1 cellular context compared by ENCODE assay signal in the genomic region with DNA sequence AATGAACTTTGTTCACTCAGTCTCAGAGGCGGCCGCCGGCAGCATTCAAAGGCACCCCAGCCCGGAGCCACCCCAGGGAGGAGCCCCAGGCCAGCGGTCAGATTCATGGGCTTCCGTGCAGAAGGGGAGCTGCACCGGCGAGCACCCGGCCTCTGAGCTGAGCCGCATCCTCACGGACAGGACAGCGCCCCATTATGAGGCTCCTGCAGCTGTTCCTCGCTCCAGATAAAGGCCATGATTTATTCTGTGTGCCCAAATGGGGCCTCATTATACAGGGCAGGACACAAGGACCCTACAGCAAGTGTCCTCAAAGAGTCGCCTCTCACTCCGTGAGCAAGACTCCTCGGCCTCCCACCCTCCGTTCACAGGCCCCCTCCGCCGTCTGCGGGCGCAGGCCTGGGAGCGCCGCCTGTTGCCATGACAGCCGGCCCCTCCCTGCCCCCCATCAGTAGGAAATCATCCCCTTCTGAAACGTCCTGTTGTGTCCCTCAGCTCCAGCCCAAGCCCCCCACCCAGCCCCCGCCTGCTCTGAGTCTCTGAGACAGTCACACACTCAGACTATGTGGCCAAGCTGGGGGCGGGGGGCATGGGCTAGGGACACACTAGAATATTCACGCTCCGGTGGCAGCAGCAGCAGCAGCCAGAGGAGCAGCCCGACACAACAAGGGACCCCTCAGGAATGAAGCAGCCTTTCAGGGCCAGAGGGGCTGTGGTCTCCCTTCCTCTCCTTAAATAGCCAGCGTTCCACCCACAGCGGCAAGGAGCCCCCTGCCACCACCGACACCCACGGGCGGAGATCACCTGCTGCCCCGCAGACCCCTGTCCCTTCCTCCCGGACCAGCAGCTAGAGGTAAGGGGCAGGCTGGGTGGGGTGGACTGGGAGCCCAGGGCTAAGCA.
A peak's percentile ranks its signal among the peaks of the same experiment; 100 is the strongest.
TF ChIP-seq lines count a peak whose summit lies in the region.

A gene with protein sequence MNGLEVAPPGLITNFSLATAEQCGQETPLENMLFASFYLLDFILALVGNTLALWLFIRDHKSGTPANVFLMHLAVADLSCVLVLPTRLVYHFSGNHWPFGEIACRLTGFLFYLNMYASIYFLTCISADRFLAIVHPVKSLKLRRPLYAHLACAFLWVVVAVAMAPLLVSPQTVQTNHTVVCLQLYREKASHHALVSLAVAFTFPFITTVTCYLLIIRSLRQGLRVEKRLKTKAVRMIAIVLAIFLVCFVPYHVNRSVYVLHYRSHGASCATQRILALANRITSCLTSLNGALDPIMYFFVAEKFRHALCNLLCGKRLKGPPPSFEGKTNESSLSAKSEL (plus strand): TSS at position 759 of the 897 bp plus-strand sequence. CDS start 4,583 bp downstream, outside the sequence.

TF ChIP-seq in HepG2, 621 proteins besides CTCF, POLR2A, EP300 and RAD21 (continued from another document and continues in another):
- TF ChIP-seq, protein P1, sequence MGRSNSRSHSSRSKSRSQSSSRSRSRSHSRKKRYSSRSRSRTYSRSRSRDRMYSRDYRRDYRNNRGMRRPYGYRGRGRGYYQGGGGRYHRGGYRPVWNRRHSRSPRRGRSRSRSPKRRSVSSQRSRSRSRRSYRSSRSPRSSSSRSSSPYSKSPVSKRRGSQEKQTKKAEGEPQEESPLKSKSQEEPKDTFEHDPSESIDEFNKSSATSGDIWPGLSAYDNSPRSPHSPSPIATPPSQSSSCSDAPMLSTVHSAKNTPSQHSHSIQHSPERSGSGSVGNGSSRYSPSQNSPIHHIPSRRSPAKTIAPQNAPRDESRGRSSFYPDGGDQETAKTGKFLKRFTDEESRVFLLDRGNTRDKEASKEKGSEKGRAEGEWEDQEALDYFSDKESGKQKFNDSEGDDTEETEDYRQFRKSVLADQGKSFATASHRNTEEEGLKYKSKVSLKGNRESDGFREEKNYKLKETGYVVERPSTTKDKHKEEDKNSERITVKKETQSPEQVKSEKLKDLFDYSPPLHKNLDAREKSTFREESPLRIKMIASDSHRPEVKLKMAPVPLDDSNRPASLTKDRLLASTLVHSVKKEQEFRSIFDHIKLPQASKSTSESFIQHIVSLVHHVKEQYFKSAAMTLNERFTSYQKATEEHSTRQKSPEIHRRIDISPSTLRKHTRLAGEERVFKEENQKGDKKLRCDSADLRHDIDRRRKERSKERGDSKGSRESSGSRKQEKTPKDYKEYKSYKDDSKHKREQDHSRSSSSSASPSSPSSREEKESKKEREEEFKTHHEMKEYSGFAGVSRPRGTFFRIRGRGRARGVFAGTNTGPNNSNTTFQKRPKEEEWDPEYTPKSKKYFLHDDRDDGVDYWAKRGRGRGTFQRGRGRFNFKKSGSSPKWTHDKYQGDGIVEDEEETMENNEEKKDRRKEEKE (IDR thresholded peaks at IDR 0.05): no peak
- TF ChIP-seq ZNF44 (CRISPR knock-in tag; IDR thresholded peaks at IDR 0.05) (no peak), GATA4 (IDR thresholded peaks at IDR 0.05; ENCODE audit: borderline replicate concordance, low read depth) (no peak), CREB1 (IDR thresholded peaks at IDR 0.05) (no peak), CREB1 (CRISPR knock-in tag; IDR thresholded peaks at IDR 0.05) (no peak), MEIS1 (CRISPR knock-in tag; IDR thresholded peaks at IDR 0.05; ENCODE audit: borderline replicate concordance) (no peak), ZNF563 (CRISPR knock-in tag; IDR thresholded peaks at IDR 0.05) (no peak), REPIN1 (CRISPR knock-in tag; IDR thresholded peaks at IDR 0.05; ENCODE audit: borderline replicate concordance, low read depth) (no peak), MTA1 (CRISPR knock-in tag; IDR thresholded peaks at IDR 0.05; ENCODE audit: borderline replicate concordance) (no peak), SAFB2 (CRISPR knock-in tag; IDR thresholded peaks at IDR 0.05; ENCODE audit: borderline replicate concordance, low read depth) (no peak), ZNF615 (CRISPR knock-in tag; IDR thresholded peaks at IDR 0.05; ENCODE audit: borderline replicate concordance) (no peak), ZSCAN20 (CRISPR knock-in tag; IDR thresholded peaks at IDR 0.05; ENCODE audit: borderline replicate concordance) (no peak), BHLHE40 (IDR thresholded peaks at IDR 0.05; ENCODE audit: low read length) (no peak), ZNF230 (CRISPR knock-in tag; IDR thresholded peaks at IDR 0.05) (no peak), ZNF292 (CRISPR knock-in tag; IDR thresholded peaks at IDR 0.05; ENCODE audit: borderline replicate concordance, low read depth) (no peak), ZNF124 (CRISPR knock-in tag; IDR thresholded peaks at IDR 0.05) (no peak), GATAD1 (CRISPR knock-in tag; IDR thresholded peaks at IDR 0.05) (no peak), CEBPG (CRISPR knock-in tag; IDR thresholded peaks at IDR 0.05) (no peak), GABPB1 (CRISPR knock-in tag; IDR thresholded peaks at IDR 0.05) (peak; percentile 41; the same call in 1 of the 2 replicates), ZNF703 (CRISPR knock-in tag; IDR thresholded peaks at IDR 0.05; ENCODE audit: borderline replicate concordance) (no peak), DNMT3B (CRISPR knock-in tag; conservative IDR thresholded peaks at IDR 0.05) (no peak), NFIB (CRISPR knock-in tag; IDR thresholded peaks at IDR 0.05; ENCODE audit: borderline replicate concordance) (no peak), HOXA3 (CRISPR knock-in tag; IDR thresholded peaks at IDR 0.05) (no peak), KLF6 (CRISPR knock-in tag; IDR thresholded peaks at IDR 0.05) (no peak), NFKB2 (CRISPR knock-in tag; IDR thresholded peaks at IDR 0.05; ENCODE audit: borderline replicate concordance) (no peak), ZFP90 (CRISPR knock-in tag; IDR thresholded peaks at IDR 0.05; ENCODE audit: borderline replicate concordance) (no peak), SNRNP70 (IDR thresholded peaks at IDR 0.05; ENCODE audit: low read depth, low read length) (no peak), ZBTB1 (CRISPR knock-in tag; IDR thresholded peaks at IDR 0.05; ENCODE audit: borderline replicate concordance) (no peak), MEF2D (CRISPR knock-in tag; IDR thresholded peaks at IDR 0.05) (no peak), AHR (CRISPR knock-in tag; IDR thresholded peaks at IDR 0.05) (no peak), RFX1 (IDR thresholded peaks at IDR 0.05) (no peak)
- TF ChIP-seq, protein P2, sequence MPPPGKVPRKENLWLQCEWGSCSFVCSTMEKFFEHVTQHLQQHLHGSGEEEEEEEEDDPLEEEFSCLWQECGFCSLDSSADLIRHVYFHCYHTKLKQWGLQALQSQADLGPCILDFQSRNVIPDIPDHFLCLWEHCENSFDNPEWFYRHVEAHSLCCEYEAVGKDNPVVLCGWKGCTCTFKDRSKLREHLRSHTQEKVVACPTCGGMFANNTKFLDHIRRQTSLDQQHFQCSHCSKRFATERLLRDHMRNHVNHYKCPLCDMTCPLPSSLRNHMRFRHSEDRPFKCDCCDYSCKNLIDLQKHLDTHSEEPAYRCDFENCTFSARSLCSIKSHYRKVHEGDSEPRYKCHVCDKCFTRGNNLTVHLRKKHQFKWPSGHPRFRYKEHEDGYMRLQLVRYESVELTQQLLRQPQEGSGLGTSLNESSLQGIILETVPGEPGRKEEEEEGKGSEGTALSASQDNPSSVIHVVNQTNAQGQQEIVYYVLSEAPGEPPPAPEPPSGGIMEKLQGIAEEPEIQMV (CRISPR knock-in tag; IDR thresholded peaks at IDR 0.05; ENCODE audit: low read depth): no peak
- TF ChIP-seq, protein P3, sequence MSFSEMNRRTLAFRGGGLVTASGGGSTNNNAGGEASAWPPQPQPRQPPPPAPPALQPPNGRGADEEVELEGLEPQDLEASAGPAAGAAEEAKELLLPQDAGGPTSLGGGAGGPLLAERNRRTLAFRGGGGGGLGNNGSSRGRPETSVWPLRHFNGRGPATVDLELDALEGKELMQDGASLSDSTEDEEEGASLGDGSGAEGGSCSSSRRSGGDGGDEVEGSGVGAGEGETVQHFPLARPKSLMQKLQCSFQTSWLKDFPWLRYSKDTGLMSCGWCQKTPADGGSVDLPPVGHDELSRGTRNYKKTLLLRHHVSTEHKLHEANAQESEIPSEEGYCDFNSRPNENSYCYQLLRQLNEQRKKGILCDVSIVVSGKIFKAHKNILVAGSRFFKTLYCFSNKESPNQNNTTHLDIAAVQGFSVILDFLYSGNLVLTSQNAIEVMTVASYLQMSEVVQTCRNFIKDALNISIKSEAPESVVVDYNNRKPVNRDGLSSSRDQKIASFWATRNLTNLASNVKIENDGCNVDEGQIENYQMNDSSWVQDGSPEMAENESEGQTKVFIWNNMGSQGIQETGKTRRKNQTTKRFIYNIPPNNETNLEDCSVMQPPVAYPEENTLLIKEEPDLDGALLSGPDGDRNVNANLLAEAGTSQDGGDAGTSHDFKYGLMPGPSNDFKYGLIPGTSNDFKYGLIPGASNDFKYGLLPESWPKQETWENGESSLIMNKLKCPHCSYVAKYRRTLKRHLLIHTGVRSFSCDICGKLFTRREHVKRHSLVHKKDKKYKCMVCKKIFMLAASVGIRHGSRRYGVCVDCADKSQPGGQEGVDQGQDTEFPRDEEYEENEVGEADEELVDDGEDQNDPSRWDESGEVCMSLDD (CRISPR knock-in tag; IDR thresholded peaks at IDR 0.05; ENCODE audit: borderline replicate concordance): peak; percentile 48; the same call in 1 of the 2 replicates
- TF ChIP-seq, protein P4, sequence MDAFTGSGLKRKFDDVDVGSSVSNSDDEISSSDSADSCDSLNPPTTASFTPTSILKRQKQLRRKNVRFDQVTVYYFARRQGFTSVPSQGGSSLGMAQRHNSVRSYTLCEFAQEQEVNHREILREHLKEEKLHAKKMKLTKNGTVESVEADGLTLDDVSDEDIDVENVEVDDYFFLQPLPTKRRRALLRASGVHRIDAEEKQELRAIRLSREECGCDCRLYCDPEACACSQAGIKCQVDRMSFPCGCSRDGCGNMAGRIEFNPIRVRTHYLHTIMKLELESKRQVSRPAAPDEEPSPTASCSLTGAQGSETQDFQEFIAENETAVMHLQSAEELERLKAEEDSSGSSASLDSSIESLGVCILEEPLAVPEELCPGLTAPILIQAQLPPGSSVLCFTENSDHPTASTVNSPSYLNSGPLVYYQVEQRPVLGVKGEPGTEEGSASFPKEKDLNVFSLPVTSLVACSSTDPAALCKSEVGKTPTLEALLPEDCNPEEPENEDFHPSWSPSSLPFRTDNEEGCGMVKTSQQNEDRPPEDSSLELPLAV (CRISPR knock-in tag; conservative IDR thresholded peaks at IDR 0.05; ENCODE audit: low read depth): no peak
- TF ChIP-seq, protein P5, sequence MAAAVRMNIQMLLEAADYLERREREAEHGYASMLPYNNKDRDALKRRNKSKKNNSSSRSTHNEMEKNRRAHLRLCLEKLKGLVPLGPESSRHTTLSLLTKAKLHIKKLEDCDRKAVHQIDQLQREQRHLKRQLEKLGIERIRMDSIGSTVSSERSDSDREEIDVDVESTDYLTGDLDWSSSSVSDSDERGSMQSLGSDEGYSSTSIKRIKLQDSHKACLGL (CRISPR knock-in tag; IDR thresholded peaks at IDR 0.05): no peak
- TF ChIP-seq, protein P6, sequence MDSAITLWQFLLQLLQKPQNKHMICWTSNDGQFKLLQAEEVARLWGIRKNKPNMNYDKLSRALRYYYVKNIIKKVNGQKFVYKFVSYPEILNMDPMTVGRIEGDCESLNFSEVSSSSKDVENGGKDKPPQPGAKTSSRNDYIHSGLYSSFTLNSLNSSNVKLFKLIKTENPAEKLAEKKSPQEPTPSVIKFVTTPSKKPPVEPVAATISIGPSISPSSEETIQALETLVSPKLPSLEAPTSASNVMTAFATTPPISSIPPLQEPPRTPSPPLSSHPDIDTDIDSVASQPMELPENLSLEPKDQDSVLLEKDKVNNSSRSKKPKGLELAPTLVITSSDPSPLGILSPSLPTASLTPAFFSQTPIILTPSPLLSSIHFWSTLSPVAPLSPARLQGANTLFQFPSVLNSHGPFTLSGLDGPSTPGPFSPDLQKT (CRISPR knock-in tag; IDR thresholded peaks at IDR 0.05; ENCODE audit: borderline replicate concordance): no peak
- TF ChIP-seq, protein P7, sequence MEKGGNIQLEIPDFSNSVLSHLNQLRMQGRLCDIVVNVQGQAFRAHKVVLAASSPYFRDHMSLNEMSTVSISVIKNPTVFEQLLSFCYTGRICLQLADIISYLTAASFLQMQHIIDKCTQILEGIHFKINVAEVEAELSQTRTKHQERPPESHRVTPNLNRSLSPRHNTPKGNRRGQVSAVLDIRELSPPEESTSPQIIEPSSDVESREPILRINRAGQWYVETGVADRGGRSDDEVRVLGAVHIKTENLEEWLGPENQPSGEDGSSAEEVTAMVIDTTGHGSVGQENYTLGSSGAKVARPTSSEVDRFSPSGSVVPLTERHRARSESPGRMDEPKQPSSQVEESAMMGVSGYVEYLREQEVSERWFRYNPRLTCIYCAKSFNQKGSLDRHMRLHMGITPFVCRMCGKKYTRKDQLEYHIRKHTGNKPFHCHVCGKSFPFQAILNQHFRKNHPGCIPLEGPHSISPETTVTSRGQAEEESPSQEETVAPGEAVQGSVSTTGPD (CRISPR knock-in tag; IDR thresholded peaks at IDR 0.05): 0 out of 2 replicates have a peak, but pooled peaks have one; percentile 30
- TF ChIP-seq, protein P8, sequence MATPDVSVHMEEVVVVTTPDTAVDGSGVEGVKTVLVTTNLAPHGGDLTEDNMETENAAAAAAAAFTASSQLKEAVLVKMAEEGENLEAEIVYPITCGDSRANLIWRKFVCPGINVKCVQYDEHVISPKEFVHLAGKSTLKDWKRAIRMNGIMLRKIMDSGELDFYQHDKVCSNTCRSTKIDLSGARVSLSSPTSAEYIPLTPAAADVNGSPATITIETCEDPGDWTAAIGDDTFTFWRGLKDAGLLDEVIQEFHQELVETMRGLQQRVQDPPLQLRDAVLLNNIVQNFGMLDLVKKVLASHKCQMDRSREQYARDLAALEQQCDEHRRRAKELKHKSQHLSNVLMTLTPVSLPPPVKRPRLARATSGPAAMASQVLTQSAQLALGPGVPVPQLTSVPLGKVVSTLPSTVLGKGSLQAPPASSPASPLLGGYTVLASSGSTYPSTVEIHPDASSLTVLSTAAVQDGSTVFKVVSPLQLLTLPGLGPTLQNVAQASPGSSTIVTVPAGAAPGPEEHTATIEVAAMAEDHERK (CRISPR knock-in tag; IDR thresholded peaks at IDR 0.05; ENCODE audit: low read depth): no peak
- TF ChIP-seq, protein P9, sequence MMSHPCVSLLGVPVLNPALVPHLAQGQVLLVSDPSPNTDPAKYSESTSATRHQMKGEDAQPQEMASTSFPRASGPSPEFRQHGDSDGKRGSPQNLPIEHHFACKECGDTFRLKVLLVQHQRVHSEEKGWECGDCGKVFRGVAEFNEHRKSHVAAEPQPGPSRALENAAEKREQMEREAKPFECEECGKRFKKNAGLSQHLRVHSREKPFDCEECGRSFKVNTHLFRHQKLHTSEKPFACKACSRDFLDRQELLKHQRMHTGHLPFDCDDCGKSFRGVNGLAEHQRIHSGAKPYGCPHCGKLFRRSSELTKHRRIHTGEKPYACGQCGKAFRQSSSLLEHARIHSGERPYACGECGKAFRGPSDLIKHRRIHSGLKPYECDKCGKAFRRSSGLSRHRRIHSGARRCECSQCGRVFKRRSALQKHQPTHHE (CRISPR knock-in tag; IDR thresholded peaks at IDR 0.05; ENCODE audit: borderline replicate concordance): no peak
- TF ChIP-seq, protein P10, sequence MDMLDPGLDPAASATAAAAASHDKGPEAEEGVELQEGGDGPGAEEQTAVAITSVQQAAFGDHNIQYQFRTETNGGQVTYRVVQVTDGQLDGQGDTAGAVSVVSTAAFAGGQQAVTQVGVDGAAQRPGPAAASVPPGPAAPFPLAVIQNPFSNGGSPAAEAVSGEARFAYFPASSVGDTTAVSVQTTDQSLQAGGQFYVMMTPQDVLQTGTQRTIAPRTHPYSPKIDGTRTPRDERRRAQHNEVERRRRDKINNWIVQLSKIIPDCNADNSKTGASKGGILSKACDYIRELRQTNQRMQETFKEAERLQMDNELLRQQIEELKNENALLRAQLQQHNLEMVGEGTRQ (IDR thresholded peaks at IDR 0.05; ENCODE audit: low read depth, low read length): no peak
- TF ChIP-seq, protein P10 (CRISPR knock-in tag; IDR thresholded peaks at IDR 0.05; ENCODE audit: borderline replicate concordance): no peak
